ENCODE assay signal across 26 cellular contexts in the genomic region with DNA sequence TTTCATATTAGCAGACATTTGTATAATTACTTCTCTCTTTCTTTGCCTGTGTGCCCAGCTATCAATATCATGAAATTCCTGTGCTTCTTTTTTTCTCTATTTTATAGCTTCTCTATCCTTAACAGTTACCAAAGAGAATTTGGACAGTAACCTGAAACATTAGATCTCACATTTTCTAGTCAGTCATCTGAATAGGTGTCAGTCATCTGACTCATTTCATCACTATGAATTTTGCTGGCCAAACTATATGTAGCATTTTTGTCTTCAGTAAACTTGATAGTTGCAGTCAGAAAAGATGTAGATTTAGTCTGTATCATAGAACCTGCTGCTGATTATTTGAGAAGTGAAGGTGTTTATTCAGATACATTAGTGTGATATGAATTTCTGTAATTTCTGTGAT.
"Had no signal": no experiment of that assay in that cellular context is flagged by ENCODE, and none has a peak within 500 bp of the region (broad histone marks: within the 10 kb centered on the region; RNA-seq: fewer than 3 reads in every experiment).

No MANE protein-coding gene starts in this region.

- DNase-seq: activated B cell treated with CpG ODN at 0.5 μM for 24 hours; activated CD4-positive, alpha-beta T cell treated with anti-CD3 and anti-CD28 coated beads for 36 hours; activated CD4-positive, alpha-beta T cell treated with anti-CD3 and anti-CD28 coated beads, Interleukin-2, amount 50 U/mL, for 48 hours; activated CD8-positive, alpha-beta memory T cell treated with anti-CD3 and anti-CD28 coated beads, Interleukin-2, amount 50 U/mL, for 48 hours; activated effector memory CD4-positive, alpha-beta T cell treated with anti-CD3 and anti-CD28 coated beads, Interleukin-2, amount 50 U/mL, for 16 hours; activated naive CD4-positive, alpha-beta T cell treated with anti-CD3 and anti-CD28 coated beads, Interleukin-2, amount 10 ng/mL, durations not matched to agents 7 days and 5 days; activated T-cell treated with anti-CD3 and anti-CD28 coated beads, Interleukin-2, amount 50 U/mL, for 48 hours; anterior cingulate cortex; caudate nucleus; effector memory CD4-positive, alpha-beta T cell; hippocampal formation; kidney glomerular epithelial cell; left lung; midbrain; natural killer cell; ovary; right lobe of liver; stimulated activated CD4-positive, alpha-beta T cell treated with anti-CD3 and anti-CD28 coated beads, Interleukin-2, amount 100 ng/mL, for 24 hours; T1000; trophoblast cell; uterus had no signal

- H3K4me3 Mint-ChIP-seq: activated B cell treated with CpG ODN at 0.5 μM for 24 hours; activated CD4-positive, alpha-beta T cell treated with anti-CD3 and anti-CD28 coated beads for 36 hours; activated naive CD4-positive, alpha-beta T cell treated with anti-CD3 and anti-CD28 coated beads, Interleukin-2, amount 10 ng/mL, durations not matched to agents 7 days and 5 days; brain; natural killer cell; stimulated activated effector memory CD8-positive, alpha-beta T cell treated with anti-CD3 and anti-CD28 coated beads, Interleukin-12 subunit alpha, Interleukin-12 subunit beta, amount 100 ng/mL, for 72 hours; T-helper 1 cell treated with Interleukin-12 subunit alpha and Interleukin-12 subunit beta and Interleukin-4 antibody, amounts not matched to agents 30 μg/mL and 1 μg/mL, for 36 hours had no signal

- H3K27ac Mint-ChIP-seq: activated B cell treated with CpG ODN at 0.5 μM for 24 hours; activated CD4-positive, alpha-beta T cell treated with anti-CD3 and anti-CD28 coated beads for 36 hours; activated naive CD4-positive, alpha-beta T cell treated with anti-CD3 and anti-CD28 coated beads, Interleukin-2, amount 10 ng/mL, durations not matched to agents 7 days and 5 days; natural killer cell; stimulated activated effector memory CD8-positive, alpha-beta T cell treated with anti-CD3 and anti-CD28 coated beads, Interleukin-12 subunit alpha, Interleukin-12 subunit beta, amount 100 ng/mL, for 72 hours; T-helper 1 cell treated with Interleukin-12 subunit alpha and Interleukin-12 subunit beta and Interleukin-4 antibody, amounts not matched to agents 30 μg/mL and 1 μg/mL, for 36 hours had no signal

- ATAC-seq: activated CD4-positive, alpha-beta T cell treated with anti-CD3 and anti-CD28 coated beads for 36 hours; left lung; natural killer cell; right lobe of liver; stimulated activated effector memory CD8-positive, alpha-beta T cell treated with anti-CD3 and anti-CD28 coated beads, Interleukin-12 subunit alpha, Interleukin-12 subunit beta, amount 100 ng/mL, for 72 hours had no signal

- H3K27me3 ChIP-seq: esophagus muscularis mucosa, left lung, ovary, right lobe of liver, uterus had no signal

- H3K36me3 ChIP-seq: ovary, uterus had no signal

- H3K9me3 Mint-ChIP-seq: activated B cell treated with CpG ODN at 0.5 μM for 24 hours; activated naive CD4-positive, alpha-beta T cell treated with anti-CD3 and anti-CD28 coated beads, Interleukin-2, amount 10 ng/mL, durations not matched to agents 7 days and 5 days; brain; natural killer cell; stimulated activated effector memory CD8-positive, alpha-beta T cell treated with anti-CD3 and anti-CD28 coated beads, Interleukin-12 subunit alpha, Interleukin-12 subunit beta, amount 100 ng/mL, for 72 hours; T-helper 1 cell treated with Interleukin-12 subunit alpha and Interleukin-12 subunit beta and Interleukin-4 antibody, amounts not matched to agents 30 μg/mL and 1 μg/mL, for 36 hours had no signal

- H3K4me1 ChIP-seq: right lobe of liver, uterus had no signal

- H3K4me3 ChIP-seq: esophagus muscularis mucosa, left lung, ovary, right lobe of liver, skin epidermis, uterus had no signal

- H3K27me3 Mint-ChIP-seq: activated B cell treated with CpG ODN at 0.5 μM for 24 hours; activated CD4-positive, alpha-beta T cell treated with anti-CD3 and anti-CD28 coated beads for 36 hours; activated naive CD4-positive, alpha-beta T cell treated with anti-CD3 and anti-CD28 coated beads, Interleukin-2, amount 10 ng/mL, durations not matched to agents 7 days and 5 days; brain had no signal

- H3K4me1 Mint-ChIP-seq: activated B cell treated with CpG ODN at 0.5 μM for 24 hours; activated CD4-positive, alpha-beta T cell treated with anti-CD3 and anti-CD28 coated beads for 36 hours; activated naive CD4-positive, alpha-beta T cell treated with anti-CD3 and anti-CD28 coated beads, Interleukin-2, amount 10 ng/mL, durations not matched to agents 7 days and 5 days; natural killer cell had no signal

- H3K9me3 ChIP-seq: esophagus muscularis mucosa, left lung, ovary, right lobe of liver, uterus had no signal

- H3K27ac ChIP-seq: ovary, right lobe of liver, skin epidermis, uterus had no signal
